8 cellular contexts compared by ENCODE assay signal in the genomic region with DNA sequence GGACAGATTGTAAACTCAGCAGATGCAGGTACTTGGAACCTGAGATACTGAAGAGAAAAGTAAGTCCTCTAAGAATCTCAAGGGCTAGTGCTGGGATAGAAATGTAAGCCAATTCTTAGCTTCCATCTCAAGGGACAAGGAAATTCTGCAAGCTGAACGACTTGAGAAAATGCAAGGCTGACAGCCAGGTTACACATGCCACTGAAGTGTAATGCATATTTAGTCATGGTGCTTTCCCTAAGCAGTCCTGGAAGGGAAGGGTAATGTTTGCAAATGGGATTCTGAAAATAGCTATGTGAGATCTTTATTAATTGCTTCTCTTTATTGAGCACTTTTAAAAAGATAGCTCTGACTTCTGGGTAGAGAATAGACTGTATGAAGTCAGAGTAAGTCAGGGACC.
"Had no signal": no experiment of that assay in that cellular context is flagged by ENCODE, and none has a peak within 500 bp of the region (broad histone marks: within the 10 kb centered on the region; RNA-seq: fewer than 3 reads in every experiment).

No MANE protein-coding gene starts in this region.

- H3K4me3 ChIP-seq: GM23338, K562 had no signal

- H3K4me1 Mint-ChIP-seq: GM23338 had no signal

- H3K27ac Mint-ChIP-seq: GM23338, H9 had no signal

- DNase-seq: H9, HCEC 1CT, IMR-90 had no signal

- FAIRE-seq: H1, H54, HTR-8/SVneo, K562 had no signal

- H3K4me3 Mint-ChIP-seq: GM23338, H9 had no signal

- ATAC-seq: GM23338, K562 had no signal

- H3K9me3 Mint-ChIP-seq: H9 had no signal
